9 cellular contexts compared by ENCODE assay signal in the genomic region with DNA sequence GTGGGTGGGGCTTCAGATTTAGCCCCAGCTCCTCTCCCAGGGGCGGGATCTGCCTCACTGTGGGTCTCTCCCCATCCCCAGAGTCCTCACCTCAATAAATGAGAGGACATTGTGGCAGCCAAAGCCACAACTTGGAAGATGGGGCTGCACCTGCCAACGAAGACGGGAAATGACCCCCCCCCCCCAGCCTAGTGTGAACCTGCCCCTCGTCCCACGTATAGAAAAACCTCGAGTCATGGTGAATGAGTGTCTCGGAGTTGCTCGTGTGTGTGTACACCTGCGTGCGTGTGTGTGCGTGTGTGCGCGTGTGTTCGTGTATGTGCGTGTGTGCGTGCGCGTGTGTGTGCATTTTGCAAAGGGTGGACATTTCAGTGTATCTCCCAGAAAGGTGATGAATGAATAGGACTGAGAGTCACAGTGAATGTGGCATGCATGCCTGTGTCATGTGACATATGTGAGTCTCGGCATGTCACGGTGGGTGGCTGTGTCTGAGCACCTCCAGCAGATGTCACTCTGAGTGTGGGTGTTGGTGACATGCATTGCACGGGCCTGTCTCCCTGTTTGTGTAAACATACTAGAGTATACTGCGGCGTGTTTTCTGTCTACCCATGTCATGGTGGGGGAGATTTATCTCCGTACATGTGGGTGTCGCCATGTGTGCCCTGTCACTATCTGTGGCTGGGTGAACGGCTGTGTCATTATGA. TPM values are rescaled to one million over a fixed set of nuclear protein-coding genes. Genes with fewer than 3 reads are reported as not detected.
A peak's percentile ranks its signal among the peaks of the same experiment; 100 is the strongest.
DNase-seq lines count a peak whose midpoint lies in the region; ATAC-seq and TF ChIP-seq lines count a peak whose summit lies in the region.
"Had no signal": no experiment of that assay in that cellular context is flagged by ENCODE, and none has a peak within 500 bp of the region (broad histone marks: within the 10 kb centered on the region; RNA-seq: fewer than 3 reads in every experiment).

No MANE protein-coding gene starts in this region.

- TF ChIP-seq CTCF in OCI-LY1 (IDR thresholded peaks at IDR 0.05; ENCODE audit: low read length) (peak; percentile 59; the same call in 1 of the 2 replicates), mucosa of descending colon (IDR thresholded peaks at IDR 0.05) (no peak), smooth muscle cell (IDR thresholded peaks at IDR 0.05; ENCODE audit: borderline replicate concordance, insufficient read depth, poor library complexity, severe bottlenecking) (no peak)

- ATAC-seq in mucosa of descending colon (peak; percentile 46), GM19035 (IDR thresholded peaks at IDR 0.05; ENCODE audit: unreplicated experiment) (no peak), HG03342 (IDR thresholded peaks at IDR 0.05; ENCODE audit: unreplicated experiment) (no peak)

- no peaks in the 10 kb centered on the region for H3F3A ChIP-seq in OCI-LY1 (ENCODE audit: insufficient read depth, low read length)
- no peaks in the 10 kb centered on the region for H3F3A ChIP-seq in smooth muscle cell (ENCODE audit: low read depth)

- H3K27ac ChIP-seq in OCI-LY1 (ENCODE audit: low read depth, low read length, poor library complexity, severe bottlenecking) (no peak overlapping the region), smooth muscle cell (ENCODE audit: low read depth) (no peak overlapping the region)

- 73% methylated on average over 26 of the region's 26 CpGs for WGBS in smooth muscle cell (ENCODE audit: low lambda C conversion rate)

- intact Hi-C loops in mucosa of descending colon (cut with DNase I, micrococcal nuclease) = no loop called here

- H3K79me2 ChIP-seq in OCI-LY1 (ENCODE audit: insufficient read depth, low read length) (no peaks in the 10 kb centered on the region), smooth muscle cell (ENCODE audit: low read depth) (peaks cover 5% of the 10 kb centered on the region)

- DNase-seq in NCI-H146 (lab: John Stamatoyannopoulos, UW) (peak; percentile 31), NCI-H146 treated with DMSO at 0.1 percent for 48 hours (lab: John Stamatoyannopoulos, UW; ENCODE audit: unreplicated experiment) (no peak), mucosa of descending colon (peak in 2 of 3 donors; percentile 51 to 55), smooth muscle cell (lab: John Stamatoyannopoulos, UW; ENCODE audit: unreplicated experiment) (no peak)
- peak; percentile 68 to 79 for DNase-seq in activated T-cell treated with anti-CD3 and anti-CD28 coated beads, Interleukin-2, amount 50 U/mL, for 48 hours

- H4K20me1 ChIP-seq in OCI-LY1 (ENCODE audit: insufficient read depth, low read length) = no peaks in the 10 kb centered on the region
- H4K20me1 ChIP-seq in smooth muscle cell (ENCODE audit: low read depth) = peaks cover 18% of the 10 kb centered on the region

- H3K36me3 ChIP-seq in OCI-LY1 (ENCODE audit: insufficient read depth, low read length) = peaks cover 16% of the 10 kb centered on the region
- H3K36me3 ChIP-seq in mucosa of descending colon (ENCODE audit: low read depth) = no peaks in the 10 kb centered on the region
- H3K36me3 ChIP-seq in smooth muscle cell (ENCODE audit: low read depth) = no peaks in the 10 kb centered on the region

- H3K9me3 ChIP-seq in OCI-LY1 (ENCODE audit: low read length) = no peaks in the 10 kb centered on the region
- H3K9me3 ChIP-seq in mucosa of descending colon = no peaks in the 10 kb centered on the region
- no peaks in the 10 kb centered on the region for H3K9me3 ChIP-seq in smooth muscle cell (replicated peaks; ENCODE audit: low read depth)

- H3K4me2 ChIP-seq in OCI-LY1 (ENCODE audit: low read length) (peak overlapping the region; percentile 57; the same call in 1 of the 2 replicates), smooth muscle cell (no peak overlapping the region)

- H3K9ac ChIP-seq in OCI-LY1 (ENCODE audit: low read length) = no peak overlapping the region; the same call in 1 of the 2 replicates
- no peak overlapping the region for H3K9ac ChIP-seq in smooth muscle cell (ENCODE audit: low read depth)

- no peaks in the 10 kb centered on the region for H3K9me2 ChIP-seq in OCI-LY1 (ENCODE audit: low read depth, low read length)

- no peak overlapping the region for H3K4me3 ChIP-seq in OCI-LY1 (ENCODE audit: low read depth, low read length, poor library complexity, severe bottlenecking)
- no peak overlapping the region for H3K4me3 ChIP-seq in mucosa of descending colon
- H3K4me3 ChIP-seq in smooth muscle cell = no peak overlapping the region

- peaks cover 21% of the 10 kb centered on the region for H3K4me1 ChIP-seq in OCI-LY1 (ENCODE audit: insufficient read depth, low read length, severe bottlenecking)
- peaks cover 10% of the 10 kb centered on the region for H3K4me1 ChIP-seq in mucosa of descending colon (ENCODE audit: low read depth)
- H3K4me1 ChIP-seq in smooth muscle cell (ENCODE audit: low read depth) = no peaks in the 10 kb centered on the region

- no peaks in the 10 kb centered on the region; the same call in 1 of the 2 replicates for H3K27me3 ChIP-seq in OCI-LY1 (ENCODE audit: insufficient read depth, low read length)
- peaks cover 12% of the 10 kb centered on the region for H3K27me3 ChIP-seq in smooth muscle cell (ENCODE audit: low read depth)

- H2AFZ ChIP-seq in OCI-LY1 (ENCODE audit: low read length) (no peak overlapping the region), smooth muscle cell (ENCODE audit: low read depth) (no peak overlapping the region)

RNA-seq across cellular contexts. Expression of a gene that starts 1.5 kb away (rescaled TPM):
- 10 to 100 TPM; 72.5 to 97.0 (median 91.1) TPM for total RNA-seq in mucosa of descending colon
- total RNA-seq in smooth muscle cell = 61.4 and 61.8 TPM in 2 replicates
- polyA plus RNA-seq in smooth muscle cell = 166 and 174 TPM in 2 replicates

RNA-seq across cellular contexts. Expression of a gene that starts 2.3 kb away (rescaled TPM):
- total RNA-seq in mucosa of descending colon (under 1 TPM in 2 of 3 donors, not detected in 1; 0.36 to 0.38 TPM), smooth muscle cell (not detected in 2 replicates)
- polyA plus RNA-seq in smooth muscle cell = not detected in 2 replicates
- polyA plus RNA-seq: AG04450 had no signal

RNA-seq across cellular contexts. Expression of a gene that starts 10.3 kb away (rescaled TPM):
- total RNA-seq in mucosa of descending colon (not detected), smooth muscle cell (not detected in 2 replicates)
- polyA plus RNA-seq in smooth muscle cell = not detected in 2 replicates
- polyA plus RNA-seq: AG04450 had no signal

RNA-seq across cellular contexts. Expression of a gene that starts 22.8 kb away (rescaled TPM):
- total RNA-seq in mucosa of descending colon = under 1 TPM; 0.26 to 0.44 (median 0.29) TPM
- total RNA-seq in smooth muscle cell = not detected in 2 replicates
- polyA plus RNA-seq in smooth muscle cell = not detected in 2 replicates
- polyA plus RNA-seq: AG04450 had no signal

RNA-seq across cellular contexts. Expression of a gene that starts 42.3 kb away (rescaled TPM):
- total RNA-seq in mucosa of descending colon = 100 to 1,000 TPM; 114 to 209 (median 183) TPM
- 11.6 and 17.8 TPM in 2 replicates for total RNA-seq in smooth muscle cell
- 32.7 and 67.2 TPM in 2 replicates for polyA plus RNA-seq in smooth muscle cell

Comparison
In these comparisons a context has a peak if more than half of its experiments do, and no peak if none do; other contexts are left out.
1. DNase-seq: peak in NCI-H146 (single experiment), activated T-cell treated with anti-CD3 and anti-CD28 coated beads, Interleukin-2, amount 50 U/mL, for 48 hours (2 of 2) and mucosa of descending colon (2 of 3); none in NCI-H146 treated with DMSO at 0.1 percent for 48 hours (single experiment) and smooth muscle cell (single experiment).